In genomic region chr4:4248036-4248884, GRCh38 we compare ENCODE assay signal across 8 cellular contexts. TPM values are rescaled to one million over a fixed set of nuclear protein-coding genes. Genes with fewer than 3 reads are reported as not detected.
DNase-seq lines count a peak whose midpoint lies in the region; ATAC-seq, FAIRE-seq and TF ChIP-seq lines count a peak whose summit lies in the region.

TSS of gene TMEM128 (minus strand) at chr4:4248223. CDS start at chr4:4248202, 21 bp downstream.

- H3K27me3 ChIP-seq in WERI-Rb-1 (ENCODE audit: insufficient read depth, low read depth, severe bottlenecking) (no peaks in the 10 kb centered on the region), mammary epithelial cell (ENCODE audit: insufficient read depth, low read length) (no peaks in the 10 kb centered on the region), iPS-20b (ENCODE audit: insufficient read depth, low read length) (peaks cover 6% of the 10 kb centered on the region; the same call in 1 of the 2 replicates), small intestine (ENCODE audit: control insufficient read depth in 2 of 2, insufficient read depth in 2 of 2, low read length in 2 of 2) (no peaks in the 10 kb centered on the region)

- H3K9me3 ChIP-seq in WERI-Rb-1 (ENCODE audit: severe bottlenecking) (no peaks in the 10 kb centered on the region), mammary epithelial cell (replicated peaks; ENCODE audit: insufficient read depth, low read length) (no peaks in the 10 kb centered on the region), iPS-20b (ENCODE audit: insufficient read depth, low read depth, low read length) (no peaks in the 10 kb centered on the region), small intestine (ENCODE audit: control insufficient read depth, low read depth) (no peaks in the 10 kb centered on the region)

- intact Hi-C loops in mammary epithelial cell (cut with micrococcal nuclease), result loop anchor here (1.0 kb wide), 1 partner anchor 31 kb away; no protein-coding TSS in a partner anchor

- H3K4me3 ChIP-seq in WERI-Rb-1 (ENCODE audit: low read depth, low read length) (peak within 1 kb of the TSS; percentile 90), mammary epithelial cell (replicated peaks in 1 of 3; ENCODE audit: insufficient read depth in 1 of 3, low read depth in 2 of 3, low read length in 3 of 3) (peak within 1 kb of the TSS; percentile 75 to 97 (median 97)), iPS-20b (ENCODE audit: low read length) (peak within 1 kb of the TSS; percentile 80), small intestine (ENCODE audit: low read depth in 1 of 2, low read length in 2 of 2) (peak within 1 kb of the TSS; percentile 64 to 78)

- H3K9ac ChIP-seq in mammary epithelial cell (ENCODE audit: insufficient read depth, low read length), result peak within 1 kb of the TSS; percentile 96
- peak within 1 kb of the TSS; percentile 93 for H3K9ac ChIP-seq in iPS-20b (ENCODE audit: low read depth, low read length)

- BruUV-seq in mammary epithelial cell (replicated peaks; lab: Mats Ljungman, UMichigan), result TSS peak; percentile 93

- WGBS in mammary epithelial cell (ENCODE audit: low coverage, missing lambda C conversion rate), result 3% methylated on average over 52 of the region's 62 CpGs
- WGBS in small intestine, 3 donors, result 1% methylated on average over 59 to 62 of the region's 62 CpGs

- no peaks in the 10 kb centered on the region for H4K20me1 ChIP-seq in mammary epithelial cell (ENCODE audit: insufficient read depth, low read length)

- DNase-seq in ACHN (peak; percentile 91), NCI-H2196 treated with DMSO at 0.1 percent for 48 hours (lab: John Stamatoyannopoulos, UW; ENCODE audit: unreplicated experiment) (peak; percentile 86), WERI-Rb-1 (peak; percentile 94), mammary epithelial cell (peak; percentile 92), small intestine (peak; percentile 92)

- in situ Hi-C loops in ACHN (cut with HindIII; ENCODE audit: low pct_ligation_motif_present, low pct_unique_long_range_greater_than_20kb, low sequenced_read_pairs), result no loop called here
- in situ Hi-C loops in mammary epithelial cell (cut with MboI; ENCODE audit: low sequenced_read_pairs in 2 of 2), result no loop called here

- CTCF ChIA-PET in mammary epithelial cell (lab: Charles Lee; ENCODE audit: low non-redundant PET), result no interaction called here

- dilution Hi-C loops in mammary epithelial cell (cut with HindIII; ENCODE audit: low sequenced_read_pairs), result no loop called here

- no peak for FAIRE-seq in small intestine (lab: Jason Lieb, UNC)

- ATAC-seq in GM18867 (IDR thresholded peaks at IDR 0.05; ENCODE audit: unreplicated experiment), result peak; percentile 95
- peak; percentile 98 for ATAC-seq in HG03103 (IDR thresholded peaks at IDR 0.05; ENCODE audit: low read depth, unreplicated experiment)

- no peak for TF ChIP-seq CTCF in WERI-Rb-1 (IDR thresholded peaks at IDR 0.05; ENCODE audit: low read depth, low read length)
- peak in 1 of 2 donors; percentile 32 for TF ChIP-seq CTCF in mammary epithelial cell (conservative IDR thresholded peaks at IDR 0.05 in 1 of 2, IDR thresholded peaks at IDR 0.05 in 1 of 2; ENCODE audit: extremely low read depth in 1 of 2, insufficient read depth in 1 of 2, low read depth in 1 of 2, low read length in 2 of 2)

- peaks cover 17% of the 10 kb centered on the region for H3K4me1 ChIP-seq in mammary epithelial cell (ENCODE audit: insufficient read depth, low read length)
- H3K4me1 ChIP-seq in iPS-20b (ENCODE audit: insufficient read depth, low read length), result peaks cover 8% of the 10 kb centered on the region
- H3K4me1 ChIP-seq in small intestine (ENCODE audit: control insufficient read depth in 2 of 2, insufficient read depth in 1 of 2, low read depth in 1 of 2, low read length in 1 of 2), result peaks cover 0 to 6% of the 10 kb centered on the region in 2 donors

- peak within 1 kb of the TSS; percentile 81 for H3K4me2 ChIP-seq in mammary epithelial cell (ENCODE audit: insufficient read depth, low read depth, low read length)

- H3K36me3 ChIP-seq in WERI-Rb-1 (peaks cover 20% of the 10 kb centered on the region), mammary epithelial cell (ENCODE audit: insufficient read depth, low read length) (peaks cover 3% of the 10 kb centered on the region), iPS-20b (ENCODE audit: insufficient read depth, low read depth, low read length) (peaks cover 31% of the 10 kb centered on the region), small intestine (ENCODE audit: control insufficient read depth in 2 of 2, insufficient read depth in 2 of 2, low read length in 2 of 2) (peaks cover 3 to 7% of the 10 kb centered on the region in 2 donors)

- H3K27ac ChIP-seq in WERI-Rb-1 (peak within 1 kb of the TSS; percentile 89), mammary epithelial cell (ENCODE audit: insufficient read depth, low read depth, low read length) (peak within 1 kb of the TSS; percentile 87), iPS-20b (ENCODE audit: low read length) (peak within 1 kb of the TSS; percentile 83), small intestine (ENCODE audit: low read depth in 1 of 2, low read length in 1 of 2) (peak within 1 kb of the TSS; percentile 76 to 97)

- peak within 1 kb of the TSS; percentile 89 for H2AFZ ChIP-seq in mammary epithelial cell (ENCODE audit: low read depth, low read length)

- peaks cover 16% of the 10 kb centered on the region for H3K79me2 ChIP-seq in mammary epithelial cell (ENCODE audit: insufficient read depth, low read length)

RNA-seq across cellular contexts. Expression of gene TMEM128, which starts in this region (rescaled TPM):
- total RNA-seq in mammary epithelial cell, result 10 to 100 TPM; 20.3 to 28.8 TPM
- 18.3 TPM for polyA plus RNA-seq in mammary epithelial cell
- 10.5 TPM for polyA minus RNA-seq in mammary epithelial cell
- polyA plus RNA-seq in small intestine, result 10 to 100 TPM; 15.7 to 24.0 (median 21.6) TPM

Comparison
In these comparisons a context has a peak if more than half of its experiments do, and no peak if none do; other contexts are left out.
1. Peak in every context shown above with its lines: DNase-seq, ATAC-seq, H3K4me3 ChIP-seq and H3K27ac ChIP-seq.